16 cellular contexts compared by ENCODE assay signal in the genomic region with DNA sequence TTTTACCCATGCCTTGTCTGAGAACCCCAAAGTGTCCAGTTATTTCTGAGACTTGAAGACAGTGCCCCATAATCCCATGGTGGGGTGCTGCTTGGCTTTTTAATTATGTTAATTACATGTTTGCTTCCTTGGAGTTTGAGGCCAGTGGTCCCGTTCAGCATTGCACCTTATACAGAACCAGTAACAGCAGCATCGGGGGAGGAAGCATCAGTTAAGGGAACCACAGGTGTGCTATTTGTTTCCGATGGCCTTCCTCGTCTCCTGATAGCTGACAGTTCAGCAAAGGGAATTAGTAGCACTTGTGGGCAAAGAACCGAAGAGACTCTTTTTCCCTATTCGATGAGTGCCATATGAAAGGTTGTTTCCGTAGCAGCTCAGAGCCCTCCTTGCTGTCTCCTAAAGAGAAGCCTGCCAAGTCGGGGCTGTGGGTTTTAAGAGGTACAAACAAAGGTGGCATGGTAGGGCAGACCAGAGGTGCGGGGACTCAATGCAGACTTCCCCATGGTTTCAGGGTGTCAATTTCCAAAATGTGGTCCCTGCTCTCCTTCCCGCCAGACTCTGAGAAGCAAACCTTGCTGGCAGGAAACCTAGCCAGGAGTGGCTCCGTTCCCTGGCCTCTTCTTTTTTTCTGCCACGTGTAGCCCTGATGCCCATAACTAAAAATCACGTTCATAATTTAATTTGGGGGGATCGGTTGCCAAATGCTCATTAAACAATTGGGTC.
DNase-seq lines count a peak whose midpoint lies in the region; ATAC-seq and TF ChIP-seq lines count a peak whose summit lies in the region.
"Had no signal": no experiment of that assay in that cellular context is flagged by ENCODE, and none has a peak within 500 bp of the region (broad histone marks: within the 10 kb centered on the region; RNA-seq: fewer than 3 reads in every experiment).

No MANE protein-coding gene starts in this region.

- H3K9me3 Mint-ChIP-seq in neural progenitor cell, result no peaks in the 10 kb centered on the region
- H3K9me3 Mint-ChIP-seq: CD8-positive, alpha-beta T cell had no signal

- H3K4me3 ChIP-seq in coronary artery (no peak overlapping the region), neural progenitor cell (no peak overlapping the region), hepatocyte (no peak overlapping the region)
- H3K4me3 ChIP-seq: GM23248, HAP-1 had no signal

- H3K27me3 ChIP-seq in neural progenitor cell, result no peaks in the 10 kb centered on the region
- H3K27me3 ChIP-seq in hepatocyte, result no peaks in the 10 kb centered on the region

- peaks cover 4% of the 10 kb centered on the region for H3K27me3 Mint-ChIP-seq in neural progenitor cell (ENCODE audit: insufficient read depth, low read depth)
- H3K27me3 Mint-ChIP-seq: B cell, IgD-negative memory B cell had no signal

- ATAC-seq in HG03108 (IDR thresholded peaks at IDR 0.05; ENCODE audit: unreplicated experiment), result no peak
- ATAC-seq: CD8-positive, alpha-beta T cell had no signal

- H3K9ac ChIP-seq in neural progenitor cell, result no peak overlapping the region
- H3K9ac ChIP-seq: GM23248 had no signal

- H4K20me1 ChIP-seq in neural progenitor cell (ENCODE audit: low read depth) (no peaks in the 10 kb centered on the region), hepatocyte (ENCODE audit: insufficient read depth, poor library complexity, severe bottlenecking) (no peaks in the 10 kb centered on the region)

- H2AFZ ChIP-seq in neural progenitor cell (replicated peaks) (peak overlapping the region; percentile 50), hepatocyte (no peak overlapping the region)
- H2AFZ ChIP-seq: GM23248 had no signal

- H3K4me1 ChIP-seq in neural progenitor cell (no peaks in the 10 kb centered on the region), hepatocyte (ENCODE audit: insufficient read depth) (no peaks in the 10 kb centered on the region)
- H3K4me1 ChIP-seq: HAP-1 had no signal

- peak; percentile 33 for DNase-seq in NCI-H1105 (lab: John Stamatoyannopoulos, UW)
- DNase-seq in coronary artery (ENCODE audit: low spot score), result peak; percentile 22
- DNase-seq in iPS DF 19.7 (ENCODE audit: low read depth, low spot score), result peak; percentile 35
- DNase-seq in neural progenitor cell (ENCODE audit: low spot score), result no peak
- DNase-seq in hepatic stellate cell (ENCODE audit: low spot score), result no peak
- no peak for DNase-seq in glomerular visceral epithelial cell (ENCODE audit: extremely low spot score)
- no peak for DNase-seq in hepatocyte (ENCODE audit: low spot score)
- DNase-seq: CD8-positive, alpha-beta T cell; COR-L47; DND-41; GDM1; GM23248 had no signal

- no peak overlapping the region for H3K27ac Mint-ChIP-seq in neural progenitor cell
- H3K27ac Mint-ChIP-seq: B cell; CD8-positive, alpha-beta T cell; IgD-negative memory B cell had no signal

- no peaks in the 10 kb centered on the region for H3K9me3 ChIP-seq in neural progenitor cell (ENCODE audit: low read depth)
- no peaks in the 10 kb centered on the region for H3K9me3 ChIP-seq in hepatocyte (ENCODE audit: low read depth)
- H3K9me3 ChIP-seq: HAP-1 had no signal

- WGBS in hepatocyte (ENCODE audit: low lambda C conversion rate, missing lambda C conversion rate), result 80% methylated on average over 14 of the region's 14 CpGs

- H3K79me2 ChIP-seq in neural progenitor cell (ENCODE audit: low read depth), result no peaks in the 10 kb centered on the region
- H3K79me2 ChIP-seq in hepatocyte, result no peaks in the 10 kb centered on the region

- H3K27ac ChIP-seq in coronary artery, result no peak overlapping the region
- no peak overlapping the region for H3K27ac ChIP-seq in neural progenitor cell
- no peak overlapping the region for H3K27ac ChIP-seq in hepatocyte
- H3K27ac ChIP-seq: GM23248 had no signal

- H3K36me3 ChIP-seq in neural progenitor cell, result no peaks in the 10 kb centered on the region
- H3K36me3 ChIP-seq in hepatocyte (replicated peaks; ENCODE audit: insufficient read depth, low read depth), result no peaks in the 10 kb centered on the region
- H3K36me3 ChIP-seq: HAP-1 had no signal

- TF ChIP-seq CTCF in coronary artery (IDR thresholded peaks at IDR 0.05) (no peak), neural progenitor cell (IDR thresholded peaks at IDR 0.05) (no peak), hepatocyte (IDR thresholded peaks at IDR 0.05; ENCODE audit: poor library complexity) (no peak)

- no peak overlapping the region for H3K4me3 Mint-ChIP-seq in neural progenitor cell
- H3K4me3 Mint-ChIP-seq: B cell; CD8-positive, alpha-beta T cell; IgD-negative memory B cell had no signal

- no peaks in the 10 kb centered on the region for H3K36me3 Mint-ChIP-seq in neural progenitor cell
- H3K36me3 Mint-ChIP-seq: CD8-positive, alpha-beta T cell; IgD-negative memory B cell had no signal

- no peaks in the 10 kb centered on the region for H3F3A ChIP-seq in neural progenitor cell (ENCODE audit: low read depth)

- no peaks in the 10 kb centered on the region for H3K4me1 Mint-ChIP-seq in neural progenitor cell
- H3K4me1 Mint-ChIP-seq: B cell, IgD-negative memory B cell had no signal

- no peak overlapping the region for H3K4me2 ChIP-seq in neural progenitor cell
- no peak overlapping the region for H3K4me2 ChIP-seq in hepatocyte

- no peaks in the 10 kb centered on the region for H3K9me2 ChIP-seq in hepatocyte (replicated peaks; ENCODE audit: insufficient read depth)

Comparison
In these comparisons a context has a peak if more than half of its experiments do, and no peak if none do; other contexts are left out.
1. DNase-seq: peak in NCI-H1105 (single experiment), coronary artery (single experiment) and iPS DF 19.7 (single experiment); none in neural progenitor cell (single experiment), hepatic stellate cell (single experiment), glomerular visceral epithelial cell (single experiment) and hepatocyte (single experiment).